In the genomic region with DNA sequence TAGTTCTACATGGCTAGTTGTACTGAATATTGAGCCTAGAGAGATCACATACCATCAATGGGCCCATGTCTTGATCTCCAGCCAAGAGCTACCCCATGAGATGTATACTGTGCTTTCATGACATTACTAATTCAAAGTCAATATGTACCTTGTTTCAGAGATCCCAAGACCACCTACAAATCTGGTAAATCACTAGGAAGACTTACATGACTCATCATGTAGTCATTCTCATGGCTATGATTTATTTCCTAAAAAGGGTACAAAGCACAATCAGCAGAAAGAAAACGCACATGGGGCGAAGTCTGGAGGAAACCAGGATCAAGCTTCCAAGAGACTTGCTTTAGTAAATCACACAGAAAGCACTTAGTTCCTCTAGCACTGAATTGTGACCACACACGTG, we compare ENCODE assay signal across 21 cellular contexts.
DNase-seq lines count a peak whose midpoint lies in the region; ATAC-seq and TF ChIP-seq lines count a peak whose summit lies in the region.
"Had no signal": no experiment of that assay in that cellular context is flagged by ENCODE, and none has a peak within 500 bp of the region (broad histone marks: within the 10 kb centered on the region; RNA-seq: fewer than 3 reads in every experiment).

No MANE protein-coding gene starts in this region.

- no peak for TF ChIP-seq EP300 in transverse colon (IDR thresholded peaks at IDR 0.05; ENCODE audit: low read depth)

- H3F3A ChIP-seq in PC-9 (ENCODE audit: insufficient read depth, low read depth): 0 out of 2 replicates have a peak, but pooled peaks cover 3% of the 10 kb centered on the region

- no TSS peak for BruUV-seq in PC-9 (replicated peaks; lab: Mats Ljungman, UMichigan)

- ATAC-seq in GM18502 (IDR thresholded peaks at IDR 0.05; ENCODE audit: poor library complexity, unreplicated experiment) (no peak), left lobe of liver (no peak)
- ATAC-seq: gastrocnemius medialis, GM12878, psoas muscle, Right ventricle myocardium inferior had no signal

- CTCF ChIA-PET in PC-9 (lab: Charles Lee): no interaction called here

- TF ChIP-seq POLR2A in Peyer's patch (IDR thresholded peaks at IDR 0.05): no peak
- TF ChIP-seq POLR2A in transverse colon (IDR thresholded peaks at IDR 0.05): no peak

- 0 out of 2 replicates have a peak overlapping the region, but pooled peaks have one; percentile 2 for H3K27ac ChIP-seq in PC-9
- peak overlapping the region in 1 of 4 donors; percentile 21 for H3K27ac ChIP-seq in Peyer's patch
- H3K27ac ChIP-seq in transverse colon: no peak overlapping the region
- H3K27ac ChIP-seq: gastrocnemius medialis, psoas muscle had no signal

- H3K4me3 ChIP-seq in PC-9 (no peak overlapping the region), epithelial cell of esophagus (ENCODE audit: low read length) (no peak overlapping the region), Peyer's patch (no peak overlapping the region), transverse colon (no peak overlapping the region)
- H3K4me3 ChIP-seq: gastrocnemius medialis, GM12878, psoas muscle had no signal

- H3K4me2 ChIP-seq in PC-9: no peak overlapping the region

- TF ChIP-seq CTCF in PC-9 (conservative IDR thresholded peaks at IDR 0.05) (no peak), epithelial cell of esophagus (IDR thresholded peaks at IDR 0.05; ENCODE audit: insufficient read depth, low read depth, low read length, missing control alignments) (no peak), nephron progenitor cell (IDR thresholded peaks at IDR 0.05) (no peak), Peyer's patch (IDR thresholded peaks at IDR 0.05) (no peak), transverse colon (IDR thresholded peaks at IDR 0.05) (no peak)

- H2AFZ ChIP-seq in PC-9: no peak overlapping the region

- DNase-seq in Daoy (ENCODE audit: low read depth): peak; percentile 53
- DNase-seq in PC-9: peak in 1 of 2 experiments; percentile 43
- DNase-seq in epithelial cell of esophagus (ENCODE audit: low read depth): peak; percentile 54
- DNase-seq in nephron progenitor cell: no peak
- DNase-seq in Peyer's patch: no peak
- no peak for DNase-seq in transverse colon
- no peak for DNase-seq in left lobe of liver (ENCODE audit: low spot score)
- DNase-seq: DND-41; gastrocnemius medialis; KG1; kidney glomerular epithelial cell; NCI-H1694 treated with DMSO at 0.1 percent for 48 hours; NCI-H69; psoas muscle; stimulated activated CD4-positive, alpha-beta T cell treated with anti-CD3 and anti-CD28 coated beads, Interleukin-1b, Interleukin-23, amount 100 ng/mL, for 48 hours; stimulated activated CD8-positive, alpha-beta memory T cell treated with anti-CD3 and anti-CD28 coated beads, Interleukin-4, amount 100 ng/mL, for 48 hours; T1000 had no signal

- peaks cover 7% of the 10 kb centered on the region for H3K4me1 Mint-ChIP-seq in nephron progenitor cell

- H3K4me3 Mint-ChIP-seq in nephron progenitor cell: no peak overlapping the region
- H3K4me3 Mint-ChIP-seq: activated naive CD4-positive, alpha-beta T cell treated with anti-CD3 and anti-CD28 coated beads, Interleukin-2, amount 50 U/mL, for 24 hours had no signal

- H3K79me2 ChIP-seq in PC-9 (ENCODE audit: low read depth): no peaks in the 10 kb centered on the region

- peaks cover 3% of the 10 kb centered on the region for H3K27me3 Mint-ChIP-seq in nephron progenitor cell (ENCODE audit: low read depth, poor library complexity)
- H3K27me3 Mint-ChIP-seq: activated naive CD4-positive, alpha-beta T cell treated with anti-CD3 and anti-CD28 coated beads, Interleukin-2, amount 50 U/mL, for 24 hours had no signal

- WGBS in transverse colon (ENCODE audit: low coverage in 1 of 2), 2 donors: 77 to 81% methylated on average over 3 of the region's 3 CpGs

- H3K36me3 Mint-ChIP-seq in nephron progenitor cell (ENCODE audit: low read depth): peaks cover 91% of the 10 kb centered on the region

- H3K27me3 ChIP-seq in PC-9 (ENCODE audit: insufficient read depth, low read depth): no peaks in the 10 kb centered on the region
- H3K27me3 ChIP-seq in Peyer's patch: no peaks in the 10 kb centered on the region
- no peaks in the 10 kb centered on the region for H3K27me3 ChIP-seq in transverse colon
- H3K27me3 ChIP-seq: gastrocnemius medialis had no signal

- no peaks in the 10 kb centered on the region for H3K9me2 ChIP-seq in PC-9 (ENCODE audit: insufficient read depth)

- POLR2A ChIA-PET in PC-9 (lab: Charles Lee; ENCODE audit: unreplicated experiment): no interaction called here

- no peaks in the 10 kb centered on the region for H3K9me3 ChIP-seq in PC-9 (ENCODE audit: insufficient read depth, low read depth)
- no peaks in the 10 kb centered on the region for H3K9me3 ChIP-seq in Peyer's patch
- H3K9me3 ChIP-seq in transverse colon: no peaks in the 10 kb centered on the region
- H3K9me3 ChIP-seq: gastrocnemius medialis, psoas muscle had no signal

- H3K4me1 ChIP-seq in PC-9 (replicated peaks; ENCODE audit: insufficient read depth) (0 out of 2 replicates have a peak, but pooled peaks cover 15% of the 10 kb centered on the region), Peyer's patch (peaks cover 0 to 51% (median 6%) of the 10 kb centered on the region in 4 donors), transverse colon (peaks cover 7 to 51% (median 16%) of the 10 kb centered on the region in 4 donors)
- H3K4me1 ChIP-seq: gastrocnemius medialis, psoas muscle had no signal

- H3K9me3 Mint-ChIP-seq in nephron progenitor cell: peaks cover 7% of the 10 kb centered on the region

- peak overlapping the region; percentile 20 for H3K27ac Mint-ChIP-seq in nephron progenitor cell
- H3K27ac Mint-ChIP-seq: activated naive CD4-positive, alpha-beta T cell treated with anti-CD3 and anti-CD28 coated beads, Interleukin-2, amount 50 U/mL, for 24 hours had no signal

- no peaks in the 10 kb centered on the region for H3K36me3 ChIP-seq in PC-9 (ENCODE audit: low read depth)
- H3K36me3 ChIP-seq in Peyer's patch: peaks cover 0 to 6% (median 0%) of the 10 kb centered on the region in 3 donors
- no peaks in the 10 kb centered on the region for H3K36me3 ChIP-seq in transverse colon
- H3K36me3 ChIP-seq: gastrocnemius medialis had no signal

- H4K20me1 ChIP-seq in PC-9 (ENCODE audit: insufficient read depth): no peaks in the 10 kb centered on the region

- in situ Hi-C loops in transverse colon (cut with MboI; ENCODE audit: low pct_ligation_motif_present in 1 of 4, low pct_unique_long_range_greater_than_20kb in 1 of 4, low sequenced_read_pairs in 3 of 4): no loop called here

- intact Hi-C loops in PC-9 (cut with micrococcal nuclease; ENCODE audit: unreplicated experiment) (no loop called here), transverse colon (cut with DNase I; ENCODE audit: low total_unique reads) (no loop called here)

Comparison
In these comparisons a context has a peak if more than half of its experiments do, and no peak if none do; other contexts are left out.
1. DNase-seq: peak in Daoy (single experiment) and epithelial cell of esophagus (single experiment); none in nephron progenitor cell (single experiment), Peyer's patch (0 of 3), transverse colon (single experiment) and left lobe of liver (single experiment).